2 cellular contexts compared by ENCODE assay signal in genomic region chr12:120014381-120014735, GRCh38. TPM values are rescaled to one million over a fixed set of nuclear protein-coding genes. Genes with fewer than 3 reads are reported as not detected.
"Had no signal": no experiment of that assay in that cellular context is flagged by ENCODE, and none has a peak within 500 bp of the region (broad histone marks: within the 10 kb centered on the region; RNA-seq: fewer than 3 reads in every experiment).

No MANE protein-coding gene starts in this region.

RNA-seq across cellular contexts. Expression of gene BICDL1, which starts 25.3 kb away (rescaled TPM):
- total RNA-seq: dermis microvascular lymphatic vessel endothelial cell, SJCRH30 had no signal
